In genomic region chr3:183447206-183448001, GRCh38 we compare ENCODE assay signal across 8 cellular contexts. TPM values are rescaled to one million over a fixed set of nuclear protein-coding genes. Genes with fewer than 3 reads are reported as not detected.
DNase-seq lines count a peak whose midpoint lies in the region; ATAC-seq and TF ChIP-seq lines count a peak whose summit lies in the region.

No MANE protein-coding gene starts in this region.

- H3K4me3 Mint-ChIP-seq in stimulated activated naive CD8-positive, alpha-beta T cell treated with anti-CD3 and anti-CD28 coated beads, Interleukin-15, amount 100 ng/mL, for 72 hours = peak overlapping the region; percentile 87 to 98

- TF ChIP-seq EP300 in neural cell (conservative IDR thresholded peaks at IDR 0.05; ENCODE audit: poor library complexity, severe bottlenecking) = peak; percentile 62

- H3K27ac Mint-ChIP-seq in stimulated activated naive CD8-positive, alpha-beta T cell treated with anti-CD3 and anti-CD28 coated beads, Interleukin-15, amount 100 ng/mL, for 72 hours = peak overlapping the region; percentile 50 to 97

- peaks cover 8 to 10% of the 10 kb centered on the region in 2 donors for H3K9me3 Mint-ChIP-seq in stimulated activated naive CD8-positive, alpha-beta T cell treated with anti-CD3 and anti-CD28 coated beads, Interleukin-15, amount 100 ng/mL, for 72 hours

- no peaks in the 10 kb centered on the region for H3K27me3 Mint-ChIP-seq in stimulated activated naive CD8-positive, alpha-beta T cell treated with anti-CD3 and anti-CD28 coated beads, Interleukin-15, amount 100 ng/mL, for 72 hours

- H3K9ac ChIP-seq in neural cell (ENCODE audit: low read length) = peak overlapping the region; percentile 89

- peaks cover 40% of the 10 kb centered on the region for H3K79me2 ChIP-seq in neural cell (replicated peaks; ENCODE audit: insufficient read depth, low read length)

- H3K27me3 ChIP-seq in neural cell (ENCODE audit: insufficient read depth, low read depth, low read length) = no peaks in the 10 kb centered on the region

- peak overlapping the region; percentile 94 for H3K27ac ChIP-seq in neural cell (ENCODE audit: low read length)

- H3K4me3 ChIP-seq in foreskin fibroblast (ENCODE audit: low read depth in 1 of 2, low read length in 2 of 2) (peak overlapping the region; percentile 87 to 94), neural cell (ENCODE audit: low read length) (peak overlapping the region; percentile 84)

- TF ChIP-seq CTCF in foreskin fibroblast (IDR thresholded peaks at IDR 0.05; ENCODE audit: low read depth, low read length) = no peak
- TF ChIP-seq CTCF in neural cell (IDR thresholded peaks at IDR 0.05; ENCODE audit: poor library complexity, severe bottlenecking) = peak; percentile 44

- TF ChIP-seq RAD21 in neural cell (conservative IDR thresholded peaks at IDR 0.05) = peak; percentile 48

- no peaks in the 10 kb centered on the region for H3K36me3 ChIP-seq in neural cell (ENCODE audit: insufficient read depth, low read length)

- DNase-seq in DMS 273 treated with DMSO at 0.1 percent for 48 hours (lab: John Stamatoyannopoulos, UW) = peak; percentile 84
- peak; percentile 89 for DNase-seq in M059J (ENCODE audit: low read depth)
- DNase-seq in SHP77 (lab: John Stamatoyannopoulos, UW) = peak; percentile 95 to 96
- peak; percentile 38 for DNase-seq in activated gamma-delta T cell (lab: John Stamatoyannopoulos, UW)
- DNase-seq in foreskin fibroblast = peak; percentile 78 to 92
- DNase-seq in stimulated activated naive CD8-positive, alpha-beta T cell treated with anti-CD3 and anti-CD28 coated beads, Interleukin-15, amount 100 ng/mL, for 72 hours = peak; percentile 84 to 89

- H3K9me3 ChIP-seq in neural cell (ENCODE audit: low read length) = no peaks in the 10 kb centered on the region

- H3K4me2 ChIP-seq in neural cell (ENCODE audit: low read length) = peak overlapping the region; percentile 97

- H3K9me2 ChIP-seq in neural cell (ENCODE audit: insufficient read depth, low read length) = no peaks in the 10 kb centered on the region

- ATAC-seq in GM21825 (IDR thresholded peaks at IDR 0.05; ENCODE audit: unreplicated experiment) = peak; percentile 71
- ATAC-seq in stimulated activated naive CD8-positive, alpha-beta T cell treated with anti-CD3 and anti-CD28 coated beads, Interleukin-15, amount 100 ng/mL, for 72 hours = peak; percentile 98

- H4K20me1 ChIP-seq in neural cell (ENCODE audit: insufficient read depth) = no peaks in the 10 kb centered on the region

- H3F3A ChIP-seq in neural cell (ENCODE audit: insufficient read depth, low read length, poor library complexity, severe bottlenecking) = no peaks in the 10 kb centered on the region

- peaks cover 11% of the 10 kb centered on the region for H3K4me1 Mint-ChIP-seq in stimulated activated naive CD8-positive, alpha-beta T cell treated with anti-CD3 and anti-CD28 coated beads, Interleukin-15, amount 100 ng/mL, for 72 hours

- peak overlapping the region; percentile 98 for H2AFZ ChIP-seq in neural cell (ENCODE audit: low read depth, low read length)

TF ChIP-seq in neural cell, 6 proteins besides CTCF, POLR2A, EP300 and RAD21:
- TF ChIP-seq EZH2 (IDR thresholded peaks at IDR 0.05; ENCODE audit: borderline replicate concordance, insufficient read depth, low read length, poor library complexity, severe bottlenecking) (no peak), TAF1 (IDR thresholded peaks at IDR 0.05; ENCODE audit: low read depth) (peak; percentile 96), REST (IDR thresholded peaks at IDR 0.05; ENCODE audit: borderline replicate concordance) (peak; percentile 90), SMC3 (conservative IDR thresholded peaks at IDR 0.05; ENCODE audit: poor library complexity) (peak; percentile 45), MXI1 (conservative IDR thresholded peaks at IDR 0.05; ENCODE audit: poor library complexity, severe bottlenecking) (peak; percentile 88), POLR2AphosphoS5 (IDR thresholded peaks at IDR 0.05) (peak; percentile 91)

RNA-seq across cellular contexts. Expression of gene MCF2L2, which starts 19.0 kb away (rescaled TPM):
- 0.15 TPM in 1 of 2 replicates, not detected in the other for total RNA-seq in M059J (2014; rRNA removed; shearing (Covaris generic))
- polyA plus RNA-seq in neural cell = 9.3 and 10.0 TPM in 2 replicates
- polyA minus RNA-seq in neural cell = 45.7 and 48.2 TPM in 2 replicates

Comparison
In these comparisons a context has a peak if more than half of its experiments do, and no peak if none do; other contexts are left out.
1. Peak in every context shown above with its lines: DNase-seq, ATAC-seq, H3K4me3 ChIP-seq and H3K27ac ChIP-seq.
2. DNase-seq: peak in every context shown above with its lines; median percentile 96 in SHP77; 89 in M059J; 86 in stimulated activated naive CD8-positive, alpha-beta T cell treated with anti-CD3 and anti-CD28 coated beads, Interleukin-15, amount 100 ng/mL, for 72 hours; 85 in foreskin fibroblast; 84 in DMS 273 treated with DMSO at 0.1 percent for 48 hours; 38 in activated gamma-delta T cell.